ENCODE assay signal across 14 cellular contexts in the genomic region with DNA sequence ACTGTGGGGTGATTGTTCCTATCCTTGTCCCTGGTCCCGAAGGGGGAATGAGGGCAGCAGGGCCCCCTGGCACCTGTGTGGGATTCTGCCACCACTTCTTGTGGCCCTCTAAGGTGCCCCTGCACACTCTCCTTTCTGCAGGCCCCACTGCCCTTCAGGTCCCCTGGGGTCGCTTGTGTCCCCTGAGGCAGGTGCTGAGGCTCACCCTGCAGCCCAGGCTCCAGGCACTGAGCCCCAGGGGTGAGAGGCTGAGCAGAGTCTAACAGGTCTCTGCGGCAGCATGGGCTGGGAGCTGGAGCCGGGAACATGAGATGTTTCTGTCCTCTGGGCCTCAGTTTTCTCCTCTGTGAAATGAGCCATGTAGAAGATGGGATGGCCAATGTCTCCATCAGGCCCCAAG.
DNase-seq lines count a peak whose midpoint lies in the region; ATAC-seq, FAIRE-seq and TF ChIP-seq lines count a peak whose summit lies in the region.
"Had no signal": no experiment of that assay in that cellular context is flagged by ENCODE, and none has a peak within 500 bp of the region (broad histone marks: within the 10 kb centered on the region; RNA-seq: fewer than 3 reads in every experiment).

No MANE protein-coding gene starts in this region.

- ATAC-seq in RWPE2 (ENCODE audit: low read depth) (no peak), upper lobe of right lung (no peak), omental fat pad (ENCODE audit: low FRiP score) (no peak)
- ATAC-seq: A549 had no signal

- no peak overlapping the region for H3K27ac ChIP-seq in BLaER1 treated with 17β-estradiol and CSF1 and Interleukin-3, amounts not matched to agents 10 nM and 100 nM
- no peak overlapping the region for H3K27ac ChIP-seq in RWPE2 (ENCODE audit: poor library complexity, severe bottlenecking)
- H3K27ac ChIP-seq in kidney (ENCODE audit: low read depth in 2 of 2, low read length in 2 of 2): no peak overlapping the region
- H3K27ac ChIP-seq in upper lobe of right lung: no peak overlapping the region

- no peaks in the 10 kb centered on the region for H3K36me3 ChIP-seq in BLaER1 treated with 17β-estradiol and CSF1 and Interleukin-3, amounts not matched to agents 10 nM and 100 nM
- H3K36me3 ChIP-seq in RWPE2 (ENCODE audit: low read depth): no peaks in the 10 kb centered on the region
- no peaks in the 10 kb centered on the region for H3K36me3 ChIP-seq in kidney (ENCODE audit: control insufficient read depth in 1 of 2, insufficient read depth in 2 of 2, low read length in 2 of 2)
- no peaks in the 10 kb centered on the region for H3K36me3 ChIP-seq in upper lobe of right lung
- H3K36me3 ChIP-seq: BE2C, HAP-1 had no signal

- peaks cover 0 to 5% (median 0%) of the 10 kb centered on the region in 11 experiments; a peak in 1 of 22 replicates for H4K20me1 ChIP-seq in BLaER1 treated with 17β-estradiol and CSF1 and Interleukin-3, amounts not matched to agents 10 nM and 100 nM

- no peak overlapping the region for H3K4me3 ChIP-seq in BLaER1 treated with 17β-estradiol and CSF1 and Interleukin-3, amounts not matched to agents 10 nM and 100 nM
- H3K4me3 ChIP-seq in RWPE2 (ENCODE audit: severe bottlenecking): no peak overlapping the region
- no peak overlapping the region for H3K4me3 ChIP-seq in kidney (ENCODE audit: low read length in 2 of 2)
- H3K4me3 ChIP-seq in upper lobe of right lung: no peak overlapping the region
- H3K4me3 ChIP-seq: A549, HAP-1 had no signal

- peak overlapping the region in 8 of 11 experiments; percentile 24 to 99 (median 94); a peak in 12 of 22 replicates for H3K4me2 ChIP-seq in BLaER1 treated with 17β-estradiol and CSF1 and Interleukin-3, amounts not matched to agents 10 nM and 100 nM
- H3K4me2 ChIP-seq: A549 had no signal

- H3K9ac ChIP-seq in BLaER1 treated with 17β-estradiol and CSF1 and Interleukin-3, amounts not matched to agents 10 nM and 100 nM: peak overlapping the region in 1 of 11 experiments; percentile 13; a peak in 2 of 22 replicates
- no peak overlapping the region for H3K9ac ChIP-seq in kidney (ENCODE audit: low read length in 2 of 2)

- no peaks in the 10 kb centered on the region for H3K27me3 ChIP-seq in BLaER1 treated with 17β-estradiol and CSF1 and Interleukin-3, amounts not matched to agents 10 nM and 100 nM
- H3K27me3 ChIP-seq in RWPE2 (ENCODE audit: insufficient read depth, poor library complexity, severe bottlenecking) (no peaks in the 10 kb centered on the region), upper lobe of right lung (no peaks in the 10 kb centered on the region)
- H3K27me3 ChIP-seq: BE2C had no signal

- no peaks in the 10 kb centered on the region for H3K9me3 ChIP-seq in BLaER1 treated with 17β-estradiol and CSF1 and Interleukin-3, amounts not matched to agents 10 nM and 100 nM (replicated peaks in 1 of 11)
- H3K9me3 ChIP-seq in RWPE2 (ENCODE audit: severe bottlenecking) (no peaks in the 10 kb centered on the region), kidney (ENCODE audit: control insufficient read depth in 1 of 2, low read length in 2 of 2) (no peaks in the 10 kb centered on the region), upper lobe of right lung (no peaks in the 10 kb centered on the region)
- H3K9me3 ChIP-seq: A549, BE2C, HAP-1 had no signal

- peak; percentile 39 for DNase-seq in RWPE2 (ENCODE audit: low spot score)
- DNase-seq in kidney: peak; percentile 41
- DNase-seq in upper lobe of right lung: peak; percentile 40
- DNase-seq in activated gamma-delta T cell treated with Interleukin-2 at 50 U/mL for 16 hours: no peak
- DNase-seq in omental fat pad (ENCODE audit: low spot score): no peak
- DNase-seq: BE2C; CD8-positive, alpha-beta memory T cell; DMS53; GF-D8; GOT3 had no signal

- no peak for FAIRE-seq in kidney (lab: Jason Lieb, UNC)
- FAIRE-seq: A549, GM19239 had no signal

- intact Hi-C loops in kidney (cut with DNase I): no loop called here
- intact Hi-C loops in upper lobe of right lung (cut with DNase I): no loop called here

- peaks cover 15 to 66% (median 56%) of the 10 kb centered on the region in 10 experiments for H3K4me1 ChIP-seq in BLaER1 treated with 17β-estradiol and CSF1 and Interleukin-3, amounts not matched to agents 10 nM and 100 nM
- H3K4me1 ChIP-seq in RWPE2 (ENCODE audit: insufficient read depth, poor library complexity, severe bottlenecking) (no peaks in the 10 kb centered on the region), kidney (ENCODE audit: control insufficient read depth in 1 of 2, insufficient read depth in 1 of 2, low read depth in 1 of 2, low read length in 2 of 2) (peaks cover 0 to 2% of the 10 kb centered on the region in 2 donors), upper lobe of right lung (no peaks in the 10 kb centered on the region)
- H3K4me1 ChIP-seq: A549, HAP-1 had no signal

- TF ChIP-seq CTCF in RWPE2 (IDR thresholded peaks at IDR 0.05; ENCODE audit: poor library complexity, severe bottlenecking): no peak
- TF ChIP-seq CTCF in kidney (IDR thresholded peaks at IDR 0.05; ENCODE audit: borderline replicate concordance, extremely low read depth, insufficient read depth): no peak
- TF ChIP-seq CTCF in upper lobe of right lung (IDR thresholded peaks at IDR 0.05): no peak
- no peak for TF ChIP-seq CTCF in omental fat pad (IDR thresholded peaks at IDR 0.05)

Comparison
In these comparisons a context has a peak if more than half of its experiments do, and no peak if none do; other contexts are left out.
1. DNase-seq: peak in RWPE2 (single experiment), kidney (single experiment) and upper lobe of right lung (single experiment); none in activated gamma-delta T cell treated with Interleukin-2 at 50 U/mL for 16 hours (single experiment) and omental fat pad (single experiment).